In the genomic region with DNA sequence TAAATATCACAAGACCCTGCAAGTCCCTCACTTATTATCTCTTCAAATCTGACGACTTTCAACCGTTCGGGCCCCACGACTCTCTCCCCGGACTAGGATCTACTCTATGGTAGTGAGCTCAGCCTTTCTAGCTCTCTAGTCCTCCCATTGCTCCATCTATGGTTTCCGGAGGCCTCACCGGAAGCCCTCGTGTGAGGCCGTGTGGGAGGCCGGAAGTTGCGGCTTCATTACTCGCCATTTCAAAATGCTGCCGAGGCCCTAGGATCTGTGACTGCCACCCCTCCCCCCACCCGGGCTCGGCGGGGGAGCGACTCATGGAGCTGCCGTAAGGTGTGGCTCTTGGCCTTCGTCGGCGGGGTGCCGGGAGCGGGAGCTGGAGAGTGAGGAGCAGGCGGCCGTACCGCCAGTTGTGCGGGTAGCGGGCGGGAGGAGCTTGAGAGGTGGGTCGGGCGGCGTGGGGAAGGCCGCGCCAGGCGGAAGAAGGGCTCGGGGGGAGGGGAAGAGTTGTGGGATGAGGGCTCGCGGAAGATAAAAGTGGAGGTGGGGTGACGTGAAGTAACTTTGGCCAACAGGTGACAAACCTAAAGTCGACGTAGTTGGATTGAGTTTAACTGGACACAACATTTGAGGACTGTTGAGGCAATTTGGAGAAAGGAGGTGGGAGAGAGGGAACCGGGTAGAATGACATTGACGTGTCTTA, we compare ENCODE assay signal across 1 cellular context.
A peak's percentile ranks its signal among the peaks of the same experiment; 100 is the strongest.
TF ChIP-seq lines count a peak whose summit lies in the region.

A gene with protein sequence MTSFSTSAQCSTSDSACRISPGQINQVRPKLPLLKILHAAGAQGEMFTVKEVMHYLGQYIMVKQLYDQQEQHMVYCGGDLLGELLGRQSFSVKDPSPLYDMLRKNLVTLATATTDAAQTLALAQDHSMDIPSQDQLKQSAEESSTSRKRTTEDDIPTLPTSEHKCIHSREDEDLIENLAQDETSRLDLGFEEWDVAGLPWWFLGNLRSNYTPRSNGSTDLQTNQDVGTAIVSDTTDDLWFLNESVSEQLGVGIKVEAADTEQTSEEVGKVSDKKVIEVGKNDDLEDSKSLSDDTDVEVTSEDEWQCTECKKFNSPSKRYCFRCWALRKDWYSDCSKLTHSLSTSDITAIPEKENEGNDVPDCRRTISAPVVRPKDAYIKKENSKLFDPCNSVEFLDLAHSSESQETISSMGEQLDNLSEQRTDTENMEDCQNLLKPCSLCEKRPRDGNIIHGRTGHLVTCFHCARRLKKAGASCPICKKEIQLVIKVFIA (plus strand): TSS at position 227 of the 700 bp plus-strand sequence. CDS start 9,113 bp downstream, outside the sequence.

TF ChIP-seq in K562, 482 proteins besides CTCF, POLR2A, EP300 and RAD21 (continued from another document and continues in another):
- no peak for TF ChIP-seq ZBTB49 (CRISPR knock-in tag; IDR thresholded peaks at IDR 0.05; ENCODE audit: borderline replicate concordance)
- peak; percentile 53 to 89 (median 84) for TF ChIP-seq YY1 (IDR thresholded peaks at IDR 0.05; ENCODE audit: borderline replicate concordance in 1 of 3, control insufficient read depth in 1 of 3, extremely low read depth in 1 of 3, insufficient read depth in 3 of 3, insufficient read length in 1 of 3, insufficient replicate concordance in 2 of 3, low read depth in 1 of 3, low read length in 2 of 3)
- TF ChIP-seq RB1 (IDR thresholded peaks at IDR 0.05; ENCODE audit: low read depth) = peak; percentile 90
- TF ChIP-seq, protein P1, sequence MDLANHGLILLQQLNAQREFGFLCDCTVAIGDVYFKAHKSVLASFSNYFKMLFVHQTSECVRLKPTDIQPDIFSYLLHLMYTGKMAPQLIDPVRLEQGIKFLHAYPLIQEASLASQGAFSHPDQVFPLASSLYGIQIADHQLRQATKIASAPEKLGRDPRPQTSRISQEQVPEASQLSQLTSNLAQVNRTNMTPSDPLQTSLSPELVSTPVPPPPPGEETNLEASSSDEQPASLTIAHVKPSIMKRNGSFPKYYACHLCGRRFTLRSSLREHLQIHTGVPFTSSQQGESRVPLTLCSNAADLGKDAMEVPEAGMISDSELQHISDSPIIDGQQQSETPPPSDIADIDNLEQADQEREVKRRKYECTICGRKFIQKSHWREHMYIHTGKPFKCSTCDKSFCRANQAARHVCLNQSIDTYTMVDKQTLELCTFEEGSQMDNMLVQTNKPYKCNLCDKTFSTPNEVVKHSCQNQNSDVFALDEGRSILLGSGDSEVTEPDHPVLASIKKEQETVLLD (IDR thresholded peaks at IDR 0.05) = peak; percentile 88
- TF ChIP-seq BRCA1 (IDR thresholded peaks at IDR 0.05) = no peak
- no peak for TF ChIP-seq BRCA1 (CRISPR knock-in tag; IDR thresholded peaks at IDR 0.05)
- peak; percentile 53 for TF ChIP-seq ATF3 (IDR thresholded peaks at IDR 0.05)
- TF ChIP-seq ATF3 (CRISPR knock-in tag; conservative IDR thresholded peaks at IDR 0.05) = peak; percentile 71; the same call in 1 of the 2 replicates
- TF ChIP-seq SP2 (IDR thresholded peaks at IDR 0.05; ENCODE audit: extremely low read depth, low read depth, low read length, poor library complexity, severe bottlenecking) = peak; percentile 97
- peak; percentile 82 for TF ChIP-seq KLF13 (tag; IDR thresholded peaks at IDR 0.05; ENCODE audit: borderline replicate concordance, low read depth)
- TF ChIP-seq, protein P2, sequence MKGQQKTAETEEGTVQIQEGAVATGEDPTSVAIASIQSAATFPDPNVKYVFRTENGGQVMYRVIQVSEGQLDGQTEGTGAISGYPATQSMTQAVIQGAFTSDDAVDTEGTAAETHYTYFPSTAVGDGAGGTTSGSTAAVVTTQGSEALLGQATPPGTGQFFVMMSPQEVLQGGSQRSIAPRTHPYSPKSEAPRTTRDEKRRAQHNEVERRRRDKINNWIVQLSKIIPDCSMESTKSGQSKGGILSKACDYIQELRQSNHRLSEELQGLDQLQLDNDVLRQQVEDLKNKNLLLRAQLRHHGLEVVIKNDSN (CRISPR knock-in tag; IDR thresholded peaks at IDR 0.05) = peak; percentile 23; the same call in 1 of the 2 replicates
- peak; percentile 91 for TF ChIP-seq ATF7 (IDR thresholded peaks at IDR 0.05)
- no peak for TF ChIP-seq GABPB2 (CRISPR knock-in tag; conservative IDR thresholded peaks at IDR 0.05)
- peak; percentile 76 for TF ChIP-seq ARHGAP35 (IDR thresholded peaks at IDR 0.05; ENCODE audit: partially characterized antibody)
- TF ChIP-seq BRD9 (IDR thresholded peaks at IDR 0.05; ENCODE audit: low read depth, partially characterized antibody) = peak; percentile 91
- 0 out of 2 replicates have a peak, but pooled peaks have one; percentile 50 for TF ChIP-seq HES1 (IDR thresholded peaks at IDR 0.05; ENCODE audit: low read depth)
- TF ChIP-seq, protein P3, sequence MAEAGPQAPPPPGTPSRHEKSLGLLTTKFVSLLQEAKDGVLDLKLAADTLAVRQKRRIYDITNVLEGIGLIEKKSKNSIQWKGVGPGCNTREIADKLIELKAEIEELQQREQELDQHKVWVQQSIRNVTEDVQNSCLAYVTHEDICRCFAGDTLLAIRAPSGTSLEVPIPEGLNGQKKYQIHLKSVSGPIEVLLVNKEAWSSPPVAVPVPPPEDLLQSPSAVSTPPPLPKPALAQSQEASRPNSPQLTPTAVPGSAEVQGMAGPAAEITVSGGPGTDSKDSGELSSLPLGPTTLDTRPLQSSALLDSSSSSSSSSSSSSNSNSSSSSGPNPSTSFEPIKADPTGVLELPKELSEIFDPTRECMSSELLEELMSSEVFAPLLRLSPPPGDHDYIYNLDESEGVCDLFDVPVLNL (CRISPR knock-in tag; IDR thresholded peaks at IDR 0.05; ENCODE audit: low read depth) = peak; percentile 77
- TF ChIP-seq NR2C2 (CRISPR knock-in tag; IDR thresholded peaks at IDR 0.05) = peak; percentile 82
- TF ChIP-seq NR2C2 (tag; IDR thresholded peaks at IDR 0.05) = peak; percentile 89
- no peak for TF ChIP-seq HNRNPL (IDR thresholded peaks at IDR 0.05; ENCODE audit: low read depth, low read length)
- no peak for TF ChIP-seq ZNF3 (CRISPR knock-in tag; IDR thresholded peaks at IDR 0.05)
- TF ChIP-seq ZNF174 (CRISPR knock-in tag; IDR thresholded peaks at IDR 0.05) = no peak
- 0 out of 2 replicates have a peak, but pooled peaks have one; percentile 14 for TF ChIP-seq ZNF395 (CRISPR knock-in tag; IDR thresholded peaks at IDR 0.05)
- TF ChIP-seq ZNF184 (CRISPR knock-in tag; IDR thresholded peaks at IDR 0.05) = no peak
- peak in 1 of 2 experiments; percentile 45; a peak in 1 of 4 replicates for TF ChIP-seq ZMIZ1 (IDR thresholded peaks at IDR 0.05; ENCODE audit: low read depth in 2 of 2, low read length in 2 of 2)
- TF ChIP-seq, protein P4, sequence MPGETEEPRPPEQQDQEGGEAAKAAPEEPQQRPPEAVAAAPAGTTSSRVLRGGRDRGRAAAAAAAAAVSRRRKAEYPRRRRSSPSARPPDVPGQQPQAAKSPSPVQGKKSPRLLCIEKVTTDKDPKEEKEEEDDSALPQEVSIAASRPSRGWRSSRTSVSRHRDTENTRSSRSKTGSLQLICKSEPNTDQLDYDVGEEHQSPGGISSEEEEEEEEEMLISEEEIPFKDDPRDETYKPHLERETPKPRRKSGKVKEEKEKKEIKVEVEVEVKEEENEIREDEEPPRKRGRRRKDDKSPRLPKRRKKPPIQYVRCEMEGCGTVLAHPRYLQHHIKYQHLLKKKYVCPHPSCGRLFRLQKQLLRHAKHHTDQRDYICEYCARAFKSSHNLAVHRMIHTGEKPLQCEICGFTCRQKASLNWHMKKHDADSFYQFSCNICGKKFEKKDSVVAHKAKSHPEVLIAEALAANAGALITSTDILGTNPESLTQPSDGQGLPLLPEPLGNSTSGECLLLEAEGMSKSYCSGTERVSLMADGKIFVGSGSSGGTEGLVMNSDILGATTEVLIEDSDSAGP (CRISPR knock-in tag; IDR thresholded peaks at IDR 0.05) = 0 out of 2 replicates have a peak, but pooled peaks have one; percentile 53
- peak; percentile 62; the same call in 1 of the 2 replicates for TF ChIP-seq MYNN (IDR thresholded peaks at IDR 0.05)
- TF ChIP-seq MYNN (CRISPR knock-in tag; IDR thresholded peaks at IDR 0.05) = no peak
- peak; percentile 82 for TF ChIP-seq DPF2 (IDR thresholded peaks at IDR 0.05)
- TF ChIP-seq, protein P5, sequence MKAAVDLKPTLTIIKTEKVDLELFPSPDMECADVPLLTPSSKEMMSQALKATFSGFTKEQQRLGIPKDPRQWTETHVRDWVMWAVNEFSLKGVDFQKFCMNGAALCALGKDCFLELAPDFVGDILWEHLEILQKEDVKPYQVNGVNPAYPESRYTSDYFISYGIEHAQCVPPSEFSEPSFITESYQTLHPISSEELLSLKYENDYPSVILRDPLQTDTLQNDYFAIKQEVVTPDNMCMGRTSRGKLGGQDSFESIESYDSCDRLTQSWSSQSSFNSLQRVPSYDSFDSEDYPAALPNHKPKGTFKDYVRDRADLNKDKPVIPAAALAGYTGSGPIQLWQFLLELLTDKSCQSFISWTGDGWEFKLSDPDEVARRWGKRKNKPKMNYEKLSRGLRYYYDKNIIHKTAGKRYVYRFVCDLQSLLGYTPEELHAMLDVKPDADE (conservative IDR thresholded peaks at IDR 0.05; ENCODE audit: control insufficient read depth, low read depth, low read length) = peak; percentile 20; the same call in 1 of the 2 replicates
- 0 out of 2 replicates have a peak, but pooled peaks have one; percentile 40 for TF ChIP-seq NR4A1 (CRISPR knock-in tag; IDR thresholded peaks at IDR 0.05)
- peak; percentile 30; the same call in 1 of the 2 replicates for TF ChIP-seq NR4A1 (tag; IDR thresholded peaks at IDR 0.05)
- no peak for TF ChIP-seq HNRNPH1 (optimal IDR thresholded peaks at IDR 0.05; ENCODE audit: low read depth, low read length)
- peak; percentile 64 for TF ChIP-seq FOXM1 (IDR thresholded peaks at IDR 0.05; ENCODE audit: low read depth)
- no peak; the same call in 1 of the 2 replicates for TF ChIP-seq FOXM1 (CRISPR knock-in tag; IDR thresholded peaks at IDR 0.05; ENCODE audit: low read depth)
- TF ChIP-seq ZBTB17 (CRISPR knock-in tag; IDR thresholded peaks at IDR 0.05) = peak; percentile 57; the same call in 1 of the 2 replicates
- TF ChIP-seq CAMTA2 (CRISPR knock-in tag; conservative IDR thresholded peaks at IDR 0.05) = 0 out of 2 replicates have a peak, but pooled peaks have one; percentile 17
- peak; percentile 94; the same call in 1 of the 2 replicates for TF ChIP-seq TGIF2 (CRISPR knock-in tag; IDR thresholded peaks at IDR 0.05)
- peak; percentile 44; the same call in 1 of the 2 replicates for TF ChIP-seq ZNF224 (CRISPR knock-in tag; IDR thresholded peaks at IDR 0.05)
- no peak for TF ChIP-seq ZNF75A (CRISPR knock-in tag; IDR thresholded peaks at IDR 0.05)
- TF ChIP-seq ZKSCAN3 (CRISPR knock-in tag; IDR thresholded peaks at IDR 0.05) = no peak
- peak; percentile 88 to 92 for TF ChIP-seq FOXK2 (conservative IDR thresholded peaks at IDR 0.05 in 1 of 2, IDR thresholded peaks at IDR 0.05 in 1 of 2; ENCODE audit: low read depth in 2 of 2)
